8 cellular contexts compared by ENCODE assay signal in the genomic region with DNA sequence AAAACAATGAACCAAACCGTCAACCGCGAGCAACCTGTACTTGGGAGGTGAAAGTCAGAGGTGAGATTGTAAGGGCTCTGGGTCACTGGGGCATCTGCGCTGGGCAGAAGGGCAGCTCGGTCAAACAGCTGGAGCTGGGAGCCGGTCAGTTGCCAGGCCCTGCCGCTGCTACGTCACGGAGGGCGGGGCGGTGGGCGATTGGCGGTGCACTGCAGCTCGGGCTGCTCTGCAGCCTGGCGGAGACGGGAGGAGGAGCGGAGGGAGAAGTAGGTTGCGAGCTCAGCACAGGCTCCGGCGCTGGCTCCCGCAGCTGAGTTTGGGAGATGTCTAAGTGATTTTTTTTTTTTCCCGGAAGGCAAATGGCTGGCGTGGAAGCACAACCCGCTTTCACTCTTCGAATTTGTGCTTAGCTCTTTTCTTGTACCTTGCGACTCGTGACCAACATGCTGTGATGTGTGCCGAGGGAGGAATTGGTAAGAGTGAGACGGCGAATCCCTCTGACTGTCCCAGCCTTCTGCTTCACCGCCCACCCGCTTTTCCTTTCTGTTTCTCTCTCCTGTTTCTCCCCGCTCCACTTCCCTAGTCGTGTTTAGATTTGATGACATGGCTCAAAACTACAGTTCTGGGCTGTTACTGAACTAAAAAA. TPM values are rescaled to one million over a fixed set of nuclear protein-coding genes. Genes with fewer than 3 reads are reported as not detected.
DNase-seq lines count a peak whose midpoint lies in the region; ATAC-seq, FAIRE-seq and TF ChIP-seq lines count a peak whose summit lies in the region.

A gene (plus strand): TSS at position 229 of the 646 bp plus-strand sequence. CDS start 27,266 bp downstream, outside the sequence.

- peak; percentile 94 for ATAC-seq in HG03457 (IDR thresholded peaks at IDR 0.05; ENCODE audit: unreplicated experiment)
- peak; percentile 100 for ATAC-seq in HepG2

- no peaks in the 10 kb centered on the region for H3K79me2 ChIP-seq in HepG2 (ENCODE audit: insufficient read depth, low read length)

- H4K20me1 ChIP-seq in BLaER1 (no peaks in the 10 kb centered on the region), HepG2 (ENCODE audit: insufficient read depth, low read length) (no peaks in the 10 kb centered on the region)

- in situ Hi-C loops in HepG2 (cut with HindIII; ENCODE audit: extremely low pct_ligation_motif_present, low pct_unique_long_range_greater_than_20kb), result no loop called here

- FAIRE-seq in HepG2 (lab: Jason Lieb, UNC), result peak; percentile 46

- POLR2A ChIA-PET in HepG2 (lab: Yijun Ruan, JAX), result interaction anchor here (2.2 kb wide), 1 partner anchor 22 kb away, joined by 15 read pairs; a partner anchor contains a TSS

- intact Hi-C loops in HepG2 (cut with micrococcal nuclease; ENCODE audit: unreplicated experiment), result loop anchor here (1.0 to 2.0 kb wide), 2 partner anchors 22 to 40 kb away; a partner anchor contains a TSS

- TF ChIP-seq POLR2A in HepG2 (IDR thresholded peaks at IDR 0.05; ENCODE audit: insufficient read depth in 1 of 2, low read depth in 2 of 2, low read length in 2 of 2), result peak; percentile 55 to 89

- no TSS peak for BruUV-seq in HepG2 (replicated peaks; lab: Mats Ljungman, UMichigan)

- H3K36me3 ChIP-seq in BLaER1 (no peaks in the 10 kb centered on the region), HepG2 (replicated peaks in 1 of 2; ENCODE audit: control insufficient read depth in 1 of 2, insufficient read depth in 2 of 2, low read length in 2 of 2) (no peaks in the 10 kb centered on the region)

- H3K27me3 ChIP-seq in BLaER1 (no peaks in the 10 kb centered on the region), HepG2 (ENCODE audit: control insufficient read depth in 1 of 2, insufficient read depth in 2 of 2, low read length in 2 of 2) (peaks cover 0 to 3% of the 10 kb centered on the region in 2 experiments; a peak in 1 of 5 replicates)

- H3K4me2 ChIP-seq in BLaER1, result peak within 1 kb of the TSS; percentile 82
- peak within 1 kb of the TSS; percentile 89 for H3K4me2 ChIP-seq in HepG2 (ENCODE audit: low read depth, low read length)

- TF ChIP-seq RAD21 in HepG2 (CRISPR knock-in tag; IDR thresholded peaks at IDR 0.05), result no peak

- TF ChIP-seq EP300 in HepG2 (IDR thresholded peaks at IDR 0.05; ENCODE audit: low read depth in 2 of 2, low read length in 2 of 2), result no peak
- TF ChIP-seq EP300 in HepG2 (CRISPR knock-in tag; IDR thresholded peaks at IDR 0.05; ENCODE audit: borderline replicate concordance), result no peak

- under 1% methylated on average over 32 of the region's 34 CpGs for WGBS in HepG2 (ENCODE audit: low lambda C conversion rate)

- H3K4me3 ChIP-seq in BLaER1 (peak within 1 kb of the TSS; percentile 69), HepG2 (replicated peaks in 1 of 3; ENCODE audit: insufficient read depth in 1 of 3, low read depth in 2 of 3, low read length in 3 of 3) (peak within 1 kb of the TSS; percentile 55 to 74 (median 66))

- H3K27ac ChIP-seq in BLaER1, result peak within 1 kb of the TSS; percentile 18; the same call in 1 of the 2 replicates
- H3K27ac ChIP-seq in HepG2 (ENCODE audit: extremely low read length, insufficient read depth, low read length), result peak within 1 kb of the TSS; percentile 29

- peak; percentile 37 for TF ChIP-seq CTCF in HepG2 (CRISPR knock-in tag; IDR thresholded peaks at IDR 0.05)

- DNase-seq in GM19240 (ENCODE audit: insufficient read length, low spot score) (peak; percentile 36), NCI-H526 (lab: John Stamatoyannopoulos, UW) (peak; percentile 86 to 96), dermis microvascular lymphatic vessel endothelial cell (ENCODE audit: low read depth in 2 of 2) (peak; percentile 85 to 96), HepG2 (ENCODE audit: low spot score) (peak; percentile 75)
- DNase-seq in activated CD4-positive, alpha-beta T cell treated with anti-CD3 and anti-CD28 coated beads, Interleukin-2, amount 50 U/mL, for 4 hours, result peak; percentile 53 to 54
- peak; percentile 65 to 72 for DNase-seq in stimulated activated CD4-positive, alpha-beta T cell treated with anti-CD3 and anti-CD28 coated beads, Interleukin-2, amount 100 ng/mL, for 48 hours

- H3K4me1 ChIP-seq in BLaER1 (peaks cover 14% of the 10 kb centered on the region), HepG2 (ENCODE audit: insufficient read depth, low read length) (peaks cover 20% of the 10 kb centered on the region)

- H2AFZ ChIP-seq in HepG2 (ENCODE audit: low read length), result peak within 1 kb of the TSS; percentile 80

- peak within 1 kb of the TSS; percentile 58 for H3K9ac ChIP-seq in BLaER1
- H3K9ac ChIP-seq in HepG2 (ENCODE audit: insufficient read depth, low read depth, low read length), result peak within 1 kb of the TSS; percentile 36; the same call in 1 of the 2 replicates

- H3K9me3 ChIP-seq in BLaER1 (no peaks in the 10 kb centered on the region), HepG2 (ENCODE audit: low read length) (no peaks in the 10 kb centered on the region)

- CTCF ChIA-PET in HepG2 (lab: Yijun Ruan, JAX; ENCODE audit: low intra/inter-chr PET ratio, low total read pairs), result no interaction called here

TF ChIP-seq in HepG2, 621 proteins besides CTCF, POLR2A, EP300 and RAD21 (continues in another document):
- TF ChIP-seq, protein P1, sequence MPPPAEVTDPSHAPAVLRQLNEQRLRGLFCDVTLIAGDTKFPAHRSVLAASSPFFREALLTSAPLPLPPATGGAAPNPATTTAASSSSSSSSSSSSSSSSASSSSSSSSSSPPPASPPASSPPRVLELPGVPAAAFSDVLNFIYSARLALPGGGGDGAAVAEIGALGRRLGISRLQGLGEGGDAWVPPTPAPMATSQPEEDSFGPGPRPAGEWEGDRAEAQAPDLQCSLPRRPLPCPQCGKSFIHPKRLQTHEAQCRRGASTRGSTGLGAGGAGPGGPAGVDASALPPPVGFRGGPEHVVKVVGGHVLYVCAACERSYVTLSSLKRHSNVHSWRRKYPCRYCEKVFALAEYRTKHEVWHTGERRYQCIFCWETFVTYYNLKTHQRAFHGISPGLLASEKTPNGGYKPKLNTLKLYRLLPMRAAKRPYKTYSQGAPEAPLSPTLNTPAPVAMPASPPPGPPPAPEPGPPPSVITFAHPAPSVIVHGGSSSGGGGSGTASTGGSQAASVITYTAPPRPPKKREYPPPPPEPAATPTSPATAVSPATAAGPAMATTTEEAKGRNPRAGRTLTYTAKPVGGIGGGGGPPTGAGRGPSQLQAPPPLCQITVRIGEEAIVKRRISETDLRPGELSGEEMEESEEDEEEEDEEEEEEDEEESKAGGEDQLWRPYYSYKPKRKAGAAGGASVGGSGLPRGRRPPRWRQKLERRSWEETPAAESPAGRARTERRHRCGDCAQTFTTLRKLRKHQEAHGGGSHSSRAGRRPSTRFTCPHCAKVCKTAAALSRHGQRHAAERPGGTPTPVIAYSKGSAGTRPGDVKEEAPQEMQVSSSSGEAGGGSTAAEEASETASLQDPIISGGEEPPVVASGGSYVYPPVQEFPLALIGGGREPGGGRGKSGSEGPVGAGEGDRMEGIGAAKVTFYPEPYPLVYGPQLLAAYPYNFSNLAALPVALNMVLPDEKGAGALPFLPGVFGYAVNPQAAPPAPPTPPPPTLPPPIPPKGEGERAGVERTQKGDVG (CRISPR knock-in tag; IDR thresholded peaks at IDR 0.05; ENCODE audit: borderline replicate concordance), result no peak
- TF ChIP-seq, protein P2, sequence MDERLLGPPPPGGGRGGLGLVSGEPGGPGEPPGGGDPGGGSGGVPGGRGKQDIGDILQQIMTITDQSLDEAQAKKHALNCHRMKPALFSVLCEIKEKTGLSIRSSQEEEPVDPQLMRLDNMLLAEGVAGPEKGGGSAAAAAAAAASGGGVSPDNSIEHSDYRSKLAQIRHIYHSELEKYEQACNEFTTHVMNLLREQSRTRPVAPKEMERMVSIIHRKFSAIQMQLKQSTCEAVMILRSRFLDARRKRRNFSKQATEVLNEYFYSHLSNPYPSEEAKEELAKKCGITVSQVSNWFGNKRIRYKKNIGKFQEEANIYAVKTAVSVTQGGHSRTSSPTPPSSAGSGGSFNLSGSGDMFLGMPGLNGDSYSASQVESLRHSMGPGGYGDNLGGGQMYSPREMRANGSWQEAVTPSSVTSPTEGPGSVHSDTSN (CRISPR knock-in tag; IDR thresholded peaks at IDR 0.05), result no peak
- no peak for TF ChIP-seq PCBP2 (optimal IDR thresholded peaks at IDR 0.05; ENCODE audit: low read depth, low read length, poor library complexity, severe bottlenecking)
- TF ChIP-seq BHLHE40 (IDR thresholded peaks at IDR 0.05; ENCODE audit: low read length), result no peak; the same call in 1 of the 2 replicates

RNA-seq across cellular contexts. Expression of the gene that starts here (rescaled TPM):
- total RNA-seq in dermis microvascular lymphatic vessel endothelial cell, result 22.3 and 23.0 TPM in 2 replicates
- 5.2 and 9.8 TPM in 2 replicates for total RNA-seq in HepG2 (2016; rRNA removed; fragmentation: Illumina TruSeq; extraction: Trizol)
- total RNA-seq in HepG2 (2016; cell fraction: cytosol; rRNA removed; fragmentation: Illumina TruSeq; extraction: Trizol; ENCODE audit: low read depth), result 0.97 and 1.0 TPM in 2 replicates
- total RNA-seq in HepG2 (2016; cell fraction: insoluble cytoplasmic fraction; rRNA removed; fragmentation: Illumina TruSeq; extraction: Trizol), result 5.4 and 8.4 TPM in 2 replicates
- total RNA-seq in HepG2 (2016; cell fraction: membrane; rRNA removed; fragmentation: Illumina TruSeq; extraction: Trizol), result 1.8 and 2.2 TPM in 2 replicates
- total RNA-seq in HepG2 (2016; cell fraction: nucleus; rRNA removed; fragmentation: Illumina TruSeq; extraction: Trizol), result 15.8 and 16.4 TPM in 2 replicates
- 2.2 and 3.4 TPM in 2 replicates for polyA plus RNA-seq in HepG2 (2011; rRNA removed)
- polyA plus RNA-seq in HepG2 (2011; cell fraction: cytosol; rRNA removed), result 1.2 and 3.3 TPM in 2 replicates
- 2.2 and 2.6 TPM in 2 replicates for polyA plus RNA-seq in HepG2 (2011; cell fraction: nucleus; rRNA removed)
- polyA plus RNA-seq in HepG2 (2012), result 0.78 and 1.7 TPM in 2 replicates
- polyA plus RNA-seq in HepG2 (2016; cell fraction: cytosol; fragmentation: Illumina TruSeq; extraction: Trizol; ENCODE audit: low read depth), result 0.28 and 0.29 TPM in 2 replicates
- polyA plus RNA-seq in HepG2 (2016; cell fraction: insoluble cytoplasmic fraction; fragmentation: Illumina TruSeq; extraction: Trizol; ENCODE audit: low read depth), result 3.1 and 4.5 TPM in 2 replicates
- polyA plus RNA-seq in HepG2 (2016; cell fraction: membrane; fragmentation: Illumina TruSeq; extraction: Trizol; ENCODE audit: low read depth), result 0.54 and 1.1 TPM in 2 replicates
- 10.4 and 11.5 TPM in 2 replicates for polyA plus RNA-seq in HepG2 (2016; cell fraction: nucleus; fragmentation: Illumina TruSeq; extraction: Trizol; ENCODE audit: insufficient read depth, low read depth)
- 15.9 and 46.4 TPM in 2 replicates for polyA minus RNA-seq in HepG2 (2011; rRNA and poly(A)+ RNA removed; ENCODE audit: low replicate concordance)
- polyA minus RNA-seq in HepG2 (2011; cell fraction: cytosol; rRNA and poly(A)+ RNA removed), result 3.1 and 3.3 TPM in 2 replicates
- 9.0 and 10.7 TPM in 2 replicates for polyA minus RNA-seq in HepG2 (2011; cell fraction: nucleus; rRNA and poly(A)+ RNA removed)

Comparison
In these comparisons a context has a peak if more than half of its experiments do, and no peak if none do; other contexts are left out.
1. Peak in every context shown above with its lines: DNase-seq, ATAC-seq, H3K4me3 ChIP-seq and H3K27ac ChIP-seq.
2. DNase-seq: peak in every context shown above with its lines; median percentile 91 in NCI-H526; 90 in dermis microvascular lymphatic vessel endothelial cell; 75 in HepG2; 68 in stimulated activated CD4-positive, alpha-beta T cell treated with anti-CD3 and anti-CD28 coated beads, Interleukin-2, amount 100 ng/mL, for 48 hours; 54 in activated CD4-positive, alpha-beta T cell treated with anti-CD3 and anti-CD28 coated beads, Interleukin-2, amount 50 U/mL, for 4 hours; 36 in GM19240.